ENCODE assay signal across 1 cellular context in the genomic region with DNA sequence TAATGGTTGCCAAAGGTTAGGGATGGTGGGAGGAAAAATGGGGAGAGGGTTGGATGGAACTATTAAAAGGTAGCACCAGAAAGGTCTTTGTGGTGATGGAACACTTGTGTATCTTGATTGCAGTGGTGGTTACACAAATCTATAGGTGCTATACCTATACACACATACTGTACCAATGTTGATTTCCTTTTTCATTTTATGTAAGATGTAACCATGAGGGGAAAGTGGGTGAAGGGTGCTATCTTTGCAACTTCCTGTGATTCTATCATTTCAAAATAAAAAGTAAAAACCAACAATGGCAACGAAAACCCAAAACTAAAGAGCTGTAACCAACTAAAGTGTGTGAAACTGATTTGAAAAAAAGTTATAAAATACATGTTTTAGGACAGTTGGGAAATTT.
TF ChIP-seq lines count a peak whose summit lies in the region.

No MANE protein-coding gene starts in this region.

TF ChIP-seq in HepG2, 621 proteins besides CTCF, POLR2A, EP300 and RAD21 (continued from another document):
- no peak for TF ChIP-seq ZBTB4 (CRISPR knock-in tag; IDR thresholded peaks at IDR 0.05; ENCODE audit: borderline replicate concordance)
- peak; percentile 65 for TF ChIP-seq HNRNPK (IDR thresholded peaks at IDR 0.05; ENCODE audit: low read depth, low read length, poor library complexity, severe bottlenecking)
- no peak for TF ChIP-seq ZNF207 (IDR thresholded peaks at IDR 0.05; ENCODE audit: borderline replicate concordance)
- no peak for TF ChIP-seq ERF (CRISPR knock-in tag; IDR thresholded peaks at IDR 0.05)
